ENCODE assay signal across 8 cellular contexts in genomic region chr9:20611751-20612287, GRCh38. TPM values are rescaled to one million over a fixed set of nuclear protein-coding genes. Genes with fewer than 3 reads are reported as not detected.
A peak's percentile ranks its signal among the peaks of the same experiment; 100 is the strongest.
DNase-seq lines count a peak whose midpoint lies in the region; ATAC-seq and TF ChIP-seq lines count a peak whose summit lies in the region.

No MANE protein-coding gene starts in this region.

- H3K79me2 ChIP-seq in DND-41 (ENCODE audit: insufficient read depth, low read length) = peaks cover 90% of the 10 kb centered on the region
- H3K79me2 ChIP-seq in MM.1S (ENCODE audit: low read length) = peaks cover 82% of the 10 kb centered on the region

- H3K9me2 ChIP-seq in MM.1S (replicated peaks; ENCODE audit: insufficient read depth, low read length) = no peaks in the 10 kb centered on the region

- H3K4me1 ChIP-seq in DND-41 (ENCODE audit: insufficient read depth, low read length) (peaks cover 14% of the 10 kb centered on the region; the same call in 1 of the 2 replicates), MM.1S (ENCODE audit: low read length) (no peaks in the 10 kb centered on the region)

- peaks cover 3 to 46% of the 10 kb centered on the region in 2 donors for H3K4me1 Mint-ChIP-seq in effector memory CD8-positive, alpha-beta T cell (ENCODE audit: low read depth in 2 of 2)
- peaks cover 19% of the 10 kb centered on the region for H3K4me1 Mint-ChIP-seq in neural crest cell

- H3K4me2 ChIP-seq in DND-41 (ENCODE audit: insufficient read depth, low read length) (no peak overlapping the region), MM.1S (ENCODE audit: low read depth, low read length) (no peak overlapping the region)

- peaks cover 21% of the 10 kb centered on the region; the same call in 1 of the 2 replicates for H4K20me1 ChIP-seq in DND-41 (ENCODE audit: insufficient read depth, low read length)
- H4K20me1 ChIP-seq in MM.1S (ENCODE audit: insufficient read depth, low read length) = no peaks in the 10 kb centered on the region; the same call in 1 of the 2 replicates

- H3K36me3 Mint-ChIP-seq in effector memory CD8-positive, alpha-beta T cell (ENCODE audit: insufficient read depth) = no peaks in the 10 kb centered on the region
- H3K36me3 Mint-ChIP-seq in neural crest cell (ENCODE audit: low read depth) = no peaks in the 10 kb centered on the region

- no peak overlapping the region for H3K9ac ChIP-seq in DND-41 (ENCODE audit: low read depth, low read length)
- no peak overlapping the region for H3K9ac ChIP-seq in MM.1S (ENCODE audit: low read length)

- no peak overlapping the region for H3K4me3 ChIP-seq in DND-41 (ENCODE audit: low read depth in 1 of 2, low read length in 2 of 2)
- H3K4me3 ChIP-seq in MM.1S (ENCODE audit: low read length) = no peak overlapping the region

- DNase-seq in DND-41 = no peak
- no peak for DNase-seq in MM.1S
- DNase-seq in effector memory CD8-positive, alpha-beta T cell = no peak
- DNase-seq in neural crest cell (ENCODE audit: low read depth, low spot score) = no peak
- no peak for DNase-seq in ecto neural progenitor cell (ENCODE audit: low spot score)
- no peak for DNase-seq in ACHN
- no peak for DNase-seq in NCI-H2227 (lab: John Stamatoyannopoulos, UW; ENCODE audit: unreplicated experiment)

- H3K9me3 Mint-ChIP-seq in effector memory CD8-positive, alpha-beta T cell = no peaks in the 10 kb centered on the region
- H3K9me3 Mint-ChIP-seq in neural crest cell = no peaks in the 10 kb centered on the region

- no peak overlapping the region for H3K27ac ChIP-seq in DND-41 (ENCODE audit: low read length)
- no peak overlapping the region for H3K27ac ChIP-seq in MM.1S (ENCODE audit: low read length)

- in situ Hi-C loops in ACHN (cut with HindIII; ENCODE audit: low pct_ligation_motif_present, low pct_unique_long_range_greater_than_20kb, low sequenced_read_pairs) = no loop called here

- H3F3A ChIP-seq in MM.1S (ENCODE audit: insufficient read depth, low read length) = no peaks in the 10 kb centered on the region

- H3K27ac Mint-ChIP-seq in effector memory CD8-positive, alpha-beta T cell = no peak overlapping the region
- no peak overlapping the region for H3K27ac Mint-ChIP-seq in neural crest cell (ENCODE audit: unreplicated experiment)

- no peaks in the 10 kb centered on the region for H3K27me3 Mint-ChIP-seq in effector memory CD8-positive, alpha-beta T cell
- H3K27me3 Mint-ChIP-seq in neural crest cell (ENCODE audit: low read depth) = no peaks in the 10 kb centered on the region

- TF ChIP-seq CTCF in DND-41 (IDR thresholded peaks at IDR 0.05; ENCODE audit: borderline replicate concordance, extremely low read depth, low read length, poor library complexity, severe bottlenecking) = peak; percentile 50
- peak; percentile 23; the same call in 1 of the 2 replicates for TF ChIP-seq CTCF in MM.1S (IDR thresholded peaks at IDR 0.05; ENCODE audit: low read length)
- TF ChIP-seq CTCF in neural crest cell (conservative IDR thresholded peaks at IDR 0.05) = peak; percentile 64

- H3K36me3 ChIP-seq in DND-41 (ENCODE audit: insufficient read depth, low read length) (peaks cover 4% of the 10 kb centered on the region; the same call in 1 of the 2 replicates), MM.1S (replicated peaks; ENCODE audit: insufficient read depth, low read length) (no peaks in the 10 kb centered on the region)

- H2AFZ ChIP-seq in DND-41 (ENCODE audit: low read depth, low read length) (no peak overlapping the region), MM.1S (ENCODE audit: low read length) (no peak overlapping the region)

- no peak overlapping the region for H3K4me3 Mint-ChIP-seq in effector memory CD8-positive, alpha-beta T cell
- no peak overlapping the region for H3K4me3 Mint-ChIP-seq in neural crest cell

- H3K9me3 ChIP-seq in DND-41 (ENCODE audit: insufficient read depth, low read length, severe bottlenecking) (no peaks in the 10 kb centered on the region), MM.1S (replicated peaks; ENCODE audit: insufficient read depth, low read length) (no peaks in the 10 kb centered on the region)

- ATAC-seq in DND-41 (ENCODE audit: insufficient read depth, low read depth) = peak; percentile 65; the same call in 1 of the 3 replicates
- ATAC-seq in effector memory CD8-positive, alpha-beta T cell (replicated peaks) = peak; percentile 54
- no peak for ATAC-seq in GM21723 (IDR thresholded peaks at IDR 0.05; ENCODE audit: unreplicated experiment)

- H3K27me3 ChIP-seq in DND-41 (ENCODE audit: insufficient read depth, low read length, poor library complexity) = no peaks in the 10 kb centered on the region
- no peaks in the 10 kb centered on the region for H3K27me3 ChIP-seq in MM.1S (replicated peaks; ENCODE audit: insufficient read depth, low read length)

RNA-seq across cellular contexts. Expression of gene MLLT3, which starts 10.5 kb away (rescaled TPM):
- total RNA-seq in neural crest cell = 53.7 and 57.3 TPM in 2 replicates
